In genomic region chr7:5375925-5376324, GRCh38 we compare ENCODE assay signal across 20 cellular contexts. TPM values are rescaled to one million over a fixed set of nuclear protein-coding genes. Genes with fewer than 3 reads are reported as not detected.
A peak's percentile ranks its signal among the peaks of the same experiment; 100 is the strongest.
DNase-seq lines count a peak whose midpoint lies in the region; ATAC-seq, FAIRE-seq and TF ChIP-seq lines count a peak whose summit lies in the region.
"Had no signal": no experiment of that assay in that cellular context is flagged by ENCODE, and none has a peak within 500 bp of the region (broad histone marks: within the 10 kb centered on the region; RNA-seq: fewer than 3 reads in every experiment).

No MANE protein-coding gene starts in this region.

- peak overlapping the region; percentile 11 for H3K27ac Mint-ChIP-seq in activated naive CD8-positive, alpha-beta T cell treated with anti-CD3 and anti-CD28 coated beads, Interleukin-2, amount 50 U/mL, for 24 hours
- H3K27ac Mint-ChIP-seq in activated naive CD8-positive, alpha-beta T cell treated with anti-CD3 and anti-CD28 coated beads for 36 hours: no peak overlapping the region
- H3K27ac Mint-ChIP-seq in stimulated activated naive B cell treated with anti-CD40 and anti-IgM and Interleukin-4, amounts not matched to agents 10 μg/mL and 1 μg/mL and 100 μg/mL, for 72 hours: no peak overlapping the region
- H3K27ac Mint-ChIP-seq: activated T-helper 1 cell treated with anti-CD3 and anti-CD28 coated beads, Interleukin-12 subunit alpha, Interleukin-12 subunit beta, Interleukin-2, Interleukin-4 antibody, amounts not matched to agents 30 ng/mL and 10 ng/mL and 1 ng/mL, durations not matched to agents 14 hours and 24 hours and 36 hours had no signal

- DNase-seq in activated naive CD8-positive, alpha-beta T cell treated with anti-CD3 and anti-CD28 coated beads, Interleukin-2, amount 50 U/mL, for 24 hours: no peak
- no peak for DNase-seq in activated naive CD8-positive, alpha-beta T cell treated with anti-CD3 and anti-CD28 coated beads for 36 hours
- DNase-seq in NB4 (ENCODE audit: low read depth) (peak; percentile 74), H1 (ENCODE audit: low read depth in 1 of 2, low spot score in 2 of 2) (no peak), urothelium cell line (ENCODE audit: low spot score) (no peak), HT-29 (ENCODE audit: low spot score) (no peak)
- no peak for DNase-seq in stimulated activated naive B cell treated with anti-CD40 and anti-IgM and Interleukin-4, amounts not matched to agents 10 μg/mL and 1 μg/mL and 100 μg/mL, for 72 hours
- DNase-seq: amniotic stem cell; left lung; NCI-H1417; NCI-H2171; NCI-H69; SHP77; stimulated activated CD4-positive, alpha-beta T cell treated with anti-CD3 and anti-CD28 coated beads, Interleukin-12 subunit alpha, Interleukin-12 subunit beta, amount 100 ng/mL, for 4 hours had no signal

- no peak for TF ChIP-seq POLR2A in NB4 (IDR thresholded peaks at IDR 0.05; ENCODE audit: extremely low read depth, insufficient read length)
- TF ChIP-seq POLR2A in H1 (IDR thresholded peaks at IDR 0.05; ENCODE audit: control extremely low read depth in 1 of 2, low read depth in 2 of 2, low read length in 2 of 2): no peak

- no peak overlapping the region for H3K4me3 ChIP-seq in NB4 (ENCODE audit: low read depth, low read length)
- no peak overlapping the region for H3K4me3 ChIP-seq in H1 (ENCODE audit: extremely low read depth in 1 of 4, insufficient read depth in 2 of 4, low read depth in 3 of 4, low read length in 4 of 4)
- H3K4me3 ChIP-seq: cardiac muscle cell, left lung, thoracic aorta had no signal

- no peak overlapping the region for H3K27ac ChIP-seq in H1 (ENCODE audit: low read depth, low read length)
- H3K27ac ChIP-seq: cardiac muscle cell, left lung, thoracic aorta had no signal

- H3K14ac ChIP-seq in H1 (ENCODE audit: insufficient read length): no peak overlapping the region

- H3K27me3 ChIP-seq in H1 (replicated peaks in 1 of 4; ENCODE audit: control insufficient read depth in 3 of 4, extremely low read depth in 1 of 4, insufficient read depth in 3 of 4, low read length in 3 of 4): no peaks in the 10 kb centered on the region
- H3K27me3 ChIP-seq: cardiac muscle cell, left lung had no signal

- H2BK20ac ChIP-seq in H1 (ENCODE audit: low read length): no peak overlapping the region

- no peaks in the 10 kb centered on the region for H3K27me3 Mint-ChIP-seq in activated naive CD8-positive, alpha-beta T cell treated with anti-CD3 and anti-CD28 coated beads, Interleukin-2, amount 50 U/mL, for 24 hours
- H3K27me3 Mint-ChIP-seq in activated naive CD8-positive, alpha-beta T cell treated with anti-CD3 and anti-CD28 coated beads for 36 hours: no peaks in the 10 kb centered on the region
- no peaks in the 10 kb centered on the region for H3K27me3 Mint-ChIP-seq in stimulated activated naive B cell treated with anti-CD40 and anti-IgM and Interleukin-4, amounts not matched to agents 10 μg/mL and 1 μg/mL and 100 μg/mL, for 72 hours

- no peaks in the 10 kb centered on the region for H3K79me2 ChIP-seq in H1 (ENCODE audit: control insufficient read depth in 1 of 2, insufficient read depth in 2 of 2, low read length in 2 of 2)

- POLR2A ChIA-PET in H1 (lab: Charles Lee; ENCODE audit: partially characterized antibody): interaction anchor here (0.8 to 1.1 kb wide), 3 partner anchors 19 to 44 kb away, joined by 3 read pairs; no protein-coding TSS in a partner anchor

- H3K23ac ChIP-seq in H1 (ENCODE audit: insufficient read length): no peak overlapping the region

- H3K4me2 ChIP-seq in H1 (ENCODE audit: insufficient read depth in 1 of 2, low read depth in 2 of 2, low read length in 2 of 2): no peak overlapping the region

- FAIRE-seq in H1 (lab: Jason Lieb, UNC) (no peak), urothelium cell line (lab: Jason Lieb, UNC) (peak; percentile 83)
- FAIRE-seq: GM18507 had no signal

- no peak overlapping the region for H3K4ac ChIP-seq in H1 (replicated peaks; ENCODE audit: insufficient read length, low read depth, low read length)

- no peak overlapping the region for H3K18ac ChIP-seq in H1 (ENCODE audit: extremely low read depth, low read length)

- no peak overlapping the region for H4K91ac ChIP-seq in H1 (replicated peaks; ENCODE audit: insufficient read length, low read length)

- no peak overlapping the region for H2BK120ac ChIP-seq in H1 (replicated peaks; ENCODE audit: low read depth, low read length)

- no peaks in the 10 kb centered on the region for H3K23me2 ChIP-seq in H1 (ENCODE audit: low read depth, low read length)

- H3K9me3 Mint-ChIP-seq in activated naive CD8-positive, alpha-beta T cell treated with anti-CD3 and anti-CD28 coated beads, Interleukin-2, amount 50 U/mL, for 24 hours: no peaks in the 10 kb centered on the region
- H3K9me3 Mint-ChIP-seq in activated naive CD8-positive, alpha-beta T cell treated with anti-CD3 and anti-CD28 coated beads for 36 hours: no peaks in the 10 kb centered on the region
- no peaks in the 10 kb centered on the region for H3K9me3 Mint-ChIP-seq in stimulated activated naive B cell treated with anti-CD40 and anti-IgM and Interleukin-4, amounts not matched to agents 10 μg/mL and 1 μg/mL and 100 μg/mL, for 72 hours
- H3K9me3 Mint-ChIP-seq: activated T-helper 1 cell treated with anti-CD3 and anti-CD28 coated beads, Interleukin-12 subunit alpha, Interleukin-12 subunit beta, Interleukin-2, Interleukin-4 antibody, amounts not matched to agents 30 ng/mL and 10 ng/mL and 1 ng/mL, durations not matched to agents 14 hours and 24 hours and 36 hours had no signal

- H2AFZ ChIP-seq in H1 (ENCODE audit: low read length): no peak overlapping the region

- peak overlapping the region; percentile 57; the same call in 1 of the 2 replicates for H4K8ac ChIP-seq in H1 (ENCODE audit: extremely low read depth, insufficient read depth, low read length)

- no peak overlapping the region for H4K5ac ChIP-seq in H1 (ENCODE audit: insufficient read length, low read depth, low read length)

- H3K4me1 Mint-ChIP-seq in activated naive CD8-positive, alpha-beta T cell treated with anti-CD3 and anti-CD28 coated beads, Interleukin-2, amount 50 U/mL, for 24 hours: no peaks in the 10 kb centered on the region
- peaks cover 3% of the 10 kb centered on the region for H3K4me1 Mint-ChIP-seq in activated naive CD8-positive, alpha-beta T cell treated with anti-CD3 and anti-CD28 coated beads for 36 hours
- H3K4me1 Mint-ChIP-seq in stimulated activated naive B cell treated with anti-CD40 and anti-IgM and Interleukin-4, amounts not matched to agents 10 μg/mL and 1 μg/mL and 100 μg/mL, for 72 hours: peaks cover 5 to 8% of the 10 kb centered on the region in 2 donors

- H3K79me1 ChIP-seq in H1 (ENCODE audit: low read depth, low read length): no peaks in the 10 kb centered on the region

- no peak overlapping the region for H2BK12ac ChIP-seq in H1 (ENCODE audit: low read depth, low read length)

- no peaks in the 10 kb centered on the region for H3K36me3 ChIP-seq in H1 (ENCODE audit: control insufficient read depth in 2 of 4, insufficient read depth in 4 of 4, low read length in 3 of 4)

- H4K20me1 ChIP-seq in H1 (replicated peaks in 1 of 2; ENCODE audit: control insufficient read depth in 1 of 2, insufficient read depth in 2 of 2, low read length in 2 of 2): peaks cover 0 to 1% of the 10 kb centered on the region in 2 experiments

- H2BK5ac ChIP-seq in H1 (ENCODE audit: low read depth, low read length): no peak overlapping the region

- no peak for TF ChIP-seq EP300 in H1 (IDR thresholded peaks at IDR 0.05; ENCODE audit: borderline replicate concordance in 1 of 2, low read depth in 2 of 2, low read length in 2 of 2)

- no peak overlapping the region for H2BK15ac ChIP-seq in H1 (ENCODE audit: low read length)

- H3K4me3 Mint-ChIP-seq in activated naive CD8-positive, alpha-beta T cell treated with anti-CD3 and anti-CD28 coated beads, Interleukin-2, amount 50 U/mL, for 24 hours: no peak overlapping the region
- no peak overlapping the region for H3K4me3 Mint-ChIP-seq in activated naive CD8-positive, alpha-beta T cell treated with anti-CD3 and anti-CD28 coated beads for 36 hours
- no peak overlapping the region for H3K4me3 Mint-ChIP-seq in stimulated activated naive B cell treated with anti-CD40 and anti-IgM and Interleukin-4, amounts not matched to agents 10 μg/mL and 1 μg/mL and 100 μg/mL, for 72 hours
- H3K4me3 Mint-ChIP-seq: activated T-helper 1 cell treated with anti-CD3 and anti-CD28 coated beads, Interleukin-12 subunit alpha, Interleukin-12 subunit beta, Interleukin-2, Interleukin-4 antibody, amounts not matched to agents 30 ng/mL and 10 ng/mL and 1 ng/mL, durations not matched to agents 14 hours and 24 hours and 36 hours had no signal

- H3K9me3 ChIP-seq in H1 (ENCODE audit: insufficient read depth in 2 of 2, low read depth in 1 of 2, low read length in 1 of 2): no peaks in the 10 kb centered on the region
- H3K9me3 ChIP-seq: left lung, thoracic aorta had no signal

- H3K4me1 ChIP-seq in H1 (replicated peaks in 1 of 4; ENCODE audit: control insufficient read depth in 3 of 4, insufficient read depth in 4 of 4, low read length in 3 of 4): no peaks in the 10 kb centered on the region

- CTCF ChIA-PET in H1 (lab: Charles Lee; ENCODE audit: partially characterized antibody): interaction anchor here (0.8 to 3.5 kb wide), 7 partner anchors 10 to 102 kb away, joined by 3 to 19 read pairs (median 3); no protein-coding TSS in a partner anchor

- H3K56ac ChIP-seq in H1 (replicated peaks; ENCODE audit: insufficient read length, low read depth, low read length): no peak overlapping the region

- no peak for TF ChIP-seq CTCF in NB4 (IDR thresholded peaks at IDR 0.05; ENCODE audit: low read depth, low read length)
- TF ChIP-seq CTCF in H1 (IDR thresholded peaks at IDR 0.05; ENCODE audit: control extremely low read depth in 1 of 3, insufficient read depth in 1 of 3, low read depth in 1 of 3, low read length in 3 of 3): no peak

- WGBS in H1 (ENCODE audit: extremely low coverage in 1 of 2, insufficient coverage in 1 of 2, insufficient read length in 1 of 2, insufficient replicate concordance in 2 of 2, low coverage in 1 of 2, low lambda C conversion rate in 2 of 2, missing lambda C conversion rate in 1 of 2), 2 experiments: 93% methylated on average over 17 of the region's 20 CpGs; no CpG with 5 or more reads in 1 of the 2 experiments

- no peak overlapping the region for H2AK5ac ChIP-seq in H1 (ENCODE audit: low read depth, low read length)

- no peak for TF ChIP-seq RAD21 in H1 (IDR thresholded peaks at IDR 0.05 in 1 of 2, conservative IDR thresholded peaks at IDR 0.05 in 1 of 2; ENCODE audit: low read depth in 2 of 2, low read length in 2 of 2)

- peaks cover 12% of the 10 kb centered on the region for H3K36me3 Mint-ChIP-seq in activated naive CD8-positive, alpha-beta T cell treated with anti-CD3 and anti-CD28 coated beads, Interleukin-2, amount 50 U/mL, for 24 hours (ENCODE audit: low read depth)
- peaks cover 6% of the 10 kb centered on the region for H3K36me3 Mint-ChIP-seq in activated naive CD8-positive, alpha-beta T cell treated with anti-CD3 and anti-CD28 coated beads for 36 hours
- peaks cover 21 to 29% of the 10 kb centered on the region in 2 donors for H3K36me3 Mint-ChIP-seq in stimulated activated naive B cell treated with anti-CD40 and anti-IgM and Interleukin-4, amounts not matched to agents 10 μg/mL and 1 μg/mL and 100 μg/mL, for 72 hours

- H3K9ac ChIP-seq in H1 (replicated peaks in 1 of 4; ENCODE audit: extremely low read depth in 1 of 4, low read depth in 3 of 4, low read length in 3 of 4): no peak overlapping the region; a peak in 1 of 7 replicates

- ATAC-seq in activated naive CD8-positive, alpha-beta T cell treated with anti-CD3 and anti-CD28 coated beads, Interleukin-2, amount 50 U/mL, for 24 hours: no peak
- ATAC-seq in stimulated activated naive B cell treated with anti-CD40 and anti-IgM and Interleukin-4, amounts not matched to agents 10 μg/mL and 1 μg/mL and 100 μg/mL, for 72 hours (replicated peaks): no peak
- ATAC-seq in GM19035 (IDR thresholded peaks at IDR 0.05; ENCODE audit: unreplicated experiment): no peak
- ATAC-seq: esophagus mucosa, left lung had no signal

RNA-seq across cellular contexts. Expression of gene TNRC18, which starts 47.7 kb away (rescaled TPM):
- 10 to 100 TPM; 47.6 to 48.0 TPM for total RNA-seq in activated naive CD8-positive, alpha-beta T cell treated with anti-CD3 and anti-CD28 coated beads for 36 hours
- total RNA-seq in H1 (2021; fragmentation: NEBNext Ultra II Directional; extraction: Animal tissue kit (Norgen Biotek cat#: 25700)): 8.6 and 9.9 TPM in 2 replicates
- polyA plus RNA-seq in H1 (2011; rRNA removed): 1.7 and 3.2 TPM in 2 replicates
- polyA plus RNA-seq in H1 (2011; cell fraction: cytosol; rRNA removed): 2.3 TPM
- 6.3 TPM for polyA plus RNA-seq in H1 (2011; cell fraction: nucleus; rRNA removed)
- 6.6 to 8.1 TPM (median 7.1 TPM) in 4 replicates for polyA plus RNA-seq in H1 (2012, experiment 1 of 2)
- polyA plus RNA-seq in H1 (2012, experiment 2 of 2): 6.2 TPM
- 7.2 TPM for polyA plus RNA-seq in H1 (2013, experiment 1 of 2)
- 6.0 TPM for polyA plus RNA-seq in H1 (2013, experiment 2 of 2)
- polyA minus RNA-seq in H1 (2011; rRNA and poly(A)+ RNA removed): 2.0 and 2.7 TPM in 2 replicates
- 9.5 TPM for polyA minus RNA-seq in H1 (2011; cell fraction: cytosol; rRNA and poly(A)+ RNA removed)
- 2.5 TPM for polyA minus RNA-seq in H1 (2011; cell fraction: nucleus; rRNA and poly(A)+ RNA removed)
- 93.2 and 121 TPM in 2 replicates for total RNA-seq in HT-29 (2014; rRNA removed; shearing (Covaris generic))
